ENCODE assay signal across 26 cellular contexts in the genomic region with DNA sequence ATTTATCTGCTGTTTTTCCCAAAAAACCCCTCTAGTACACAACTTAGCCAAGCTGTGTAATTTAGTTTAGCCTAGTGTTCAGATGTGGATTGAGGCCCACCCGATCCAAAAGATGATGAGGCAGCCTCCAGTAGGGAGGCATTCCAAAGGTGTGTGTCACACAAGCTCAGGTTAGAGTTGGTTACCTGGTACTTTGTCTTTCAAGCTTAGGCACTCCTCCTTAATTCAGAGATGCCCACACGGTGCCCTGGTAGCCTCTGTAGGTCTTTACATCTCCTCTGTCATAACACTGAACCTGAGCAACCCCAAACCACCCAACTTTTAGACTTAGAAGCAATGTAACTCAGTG.
"Had no signal": no experiment of that assay in that cellular context is flagged by ENCODE, and none has a peak within 500 bp of the region (broad histone marks: within the 10 kb centered on the region; RNA-seq: fewer than 3 reads in every experiment).

No MANE protein-coding gene starts in this region.

- H3K4me3 ChIP-seq: adrenal gland, Peyer's patch, SJCRH30 had no signal

- H3K27ac ChIP-seq: adrenal gland, Peyer's patch, RWPE1, SJCRH30 had no signal

- H3K9me3 ChIP-seq: adrenal gland, Peyer's patch, SJCRH30, SK-N-SH had no signal

- H3K27me3 Mint-ChIP-seq: activated B cell treated with CpG ODN at 0.5 μM for 24 hours; activated CD4-positive, alpha-beta memory T cell treated with anti-CD3 and anti-CD28 coated beads for 36 hours; activated CD4-positive, alpha-beta T cell treated with anti-CD3 and anti-CD28 coated beads, Interleukin-2, amount 10 ng/mL, durations not matched to agents 24 days and 14 days; activated naive CD8-positive, alpha-beta T cell treated with anti-CD3 and anti-CD28 coated beads, Interleukin-2, amount 10 ng/mL, durations not matched to agents 7 days and 5 days had no signal

- H3K27ac Mint-ChIP-seq: activated B cell treated with CpG ODN at 0.5 μM for 24 hours; activated CD4-positive, alpha-beta memory T cell treated with anti-CD3 and anti-CD28 coated beads for 36 hours; activated CD4-positive, alpha-beta T cell treated with anti-CD3 and anti-CD28 coated beads, Interleukin-2, amount 10 ng/mL, durations not matched to agents 24 days and 14 days; activated naive CD8-positive, alpha-beta T cell treated with anti-CD3 and anti-CD28 coated beads, Interleukin-2, amount 10 ng/mL, durations not matched to agents 7 days and 5 days; activated T-cell treated with anti-CD3 and anti-CD28 coated beads, Interleukin-2, amount 50 U/mL, for 72 hours; activated T-helper 2 cell treated with anti-CD3 and anti-CD28 coated beads, Interferon-gamma antibody, Interleukin-2, Interleukin-4, amounts not matched to agents 10 μg/mL and 5 μg/mL and 100 μg/mL, durations not matched to agents 14 hours and 24 hours and 36 hours; T-helper 2 cell treated with Interferon-gamma antibody and Interleukin-4, amounts not matched to agents 5 μg/mL and 100 μg/mL, for 36 hours had no signal

- H3K27me3 ChIP-seq: adrenal gland, Peyer's patch, SJCRH30 had no signal

- H3K36me3 Mint-ChIP-seq: activated CD4-positive, alpha-beta memory T cell treated with anti-CD3 and anti-CD28 coated beads for 36 hours; activated naive CD8-positive, alpha-beta T cell treated with anti-CD3 and anti-CD28 coated beads, Interleukin-2, amount 10 ng/mL, durations not matched to agents 7 days and 5 days had no signal

- H3K4me2 ChIP-seq: SK-N-SH had no signal

- H3K4me1 Mint-ChIP-seq: activated B cell treated with CpG ODN at 0.5 μM for 24 hours; activated CD4-positive, alpha-beta T cell treated with anti-CD3 and anti-CD28 coated beads, Interleukin-2, amount 10 ng/mL, durations not matched to agents 24 days and 14 days; activated naive CD8-positive, alpha-beta T cell treated with anti-CD3 and anti-CD28 coated beads, Interleukin-2, amount 10 ng/mL, durations not matched to agents 7 days and 5 days had no signal

- DNase-seq: activated B cell treated with CpG ODN at 0.5 μM for 24 hours; activated CD4-positive, alpha-beta memory T cell treated with anti-CD3 and anti-CD28 coated beads for 36 hours; activated CD4-positive, alpha-beta T cell treated with anti-CD3 and anti-CD28 coated beads for 1 hour; activated CD4-positive, alpha-beta T cell treated with anti-CD3 and anti-CD28 coated beads, Interleukin-2, amount 10 ng/mL, durations not matched to agents 24 days and 14 days; activated CD8-positive, alpha-beta memory T cell treated with anti-CD3 and anti-CD28 coated beads for 24 hours; activated naive CD4-positive, alpha-beta T cell treated with anti-CD3 and anti-CD28 coated beads, Interleukin-2, amount 50 U/mL, for 16 hours; activated naive CD8-positive, alpha-beta T cell treated with anti-CD3 and anti-CD28 coated beads, Interleukin-2, amount 10 ng/mL, durations not matched to agents 7 days and 5 days; activated T-cell treated with anti-CD3 and anti-CD28 coated beads for 4 hours; activated T-cell treated with anti-CD3 and anti-CD28 coated beads, Interleukin-2, amount 50 U/mL, for 72 hours; adrenal gland; anterior cingulate cortex; central memory CD4-positive, alpha-beta T cell; Karpas-422; NCI-H1048; NCI-H146; NCI-H187 treated with DMSO at 0.1 percent for 48 hours; NCI-H2081 treated with DMSO at 0.1 percent for 48 hours; NCI-H446; NCI-H524; Peyer's patch; Right ventricle myocardium superior; SJCRH30; SK-N-SH had no signal

- H3K9me3 Mint-ChIP-seq: activated B cell treated with CpG ODN at 0.5 μM for 24 hours; T-helper 2 cell treated with Interferon-gamma antibody and Interleukin-4, amounts not matched to agents 5 μg/mL and 100 μg/mL, for 36 hours had no signal

- ATAC-seq: activated T-cell treated with anti-CD3 and anti-CD28 coated beads, Interleukin-2, amount 50 U/mL, for 72 hours had no signal

- H3K4me1 ChIP-seq: adrenal gland, Peyer's patch, SJCRH30 had no signal

- H3K4me3 Mint-ChIP-seq: activated B cell treated with CpG ODN at 0.5 μM for 24 hours; activated CD4-positive, alpha-beta memory T cell treated with anti-CD3 and anti-CD28 coated beads for 36 hours; activated CD4-positive, alpha-beta T cell treated with anti-CD3 and anti-CD28 coated beads, Interleukin-2, amount 10 ng/mL, durations not matched to agents 24 days and 14 days; activated naive CD8-positive, alpha-beta T cell treated with anti-CD3 and anti-CD28 coated beads, Interleukin-2, amount 10 ng/mL, durations not matched to agents 7 days and 5 days; activated T-cell treated with anti-CD3 and anti-CD28 coated beads, Interleukin-2, amount 50 U/mL, for 72 hours; T-helper 2 cell treated with Interferon-gamma antibody and Interleukin-4, amounts not matched to agents 5 μg/mL and 100 μg/mL, for 36 hours had no signal

- H3K36me3 ChIP-seq: adrenal gland, Peyer's patch, SJCRH30 had no signal

- H3K9ac ChIP-seq: SK-N-SH had no signal
